Comparison of ENCODE assay signal across 1 cellular context in the genomic region with DNA sequence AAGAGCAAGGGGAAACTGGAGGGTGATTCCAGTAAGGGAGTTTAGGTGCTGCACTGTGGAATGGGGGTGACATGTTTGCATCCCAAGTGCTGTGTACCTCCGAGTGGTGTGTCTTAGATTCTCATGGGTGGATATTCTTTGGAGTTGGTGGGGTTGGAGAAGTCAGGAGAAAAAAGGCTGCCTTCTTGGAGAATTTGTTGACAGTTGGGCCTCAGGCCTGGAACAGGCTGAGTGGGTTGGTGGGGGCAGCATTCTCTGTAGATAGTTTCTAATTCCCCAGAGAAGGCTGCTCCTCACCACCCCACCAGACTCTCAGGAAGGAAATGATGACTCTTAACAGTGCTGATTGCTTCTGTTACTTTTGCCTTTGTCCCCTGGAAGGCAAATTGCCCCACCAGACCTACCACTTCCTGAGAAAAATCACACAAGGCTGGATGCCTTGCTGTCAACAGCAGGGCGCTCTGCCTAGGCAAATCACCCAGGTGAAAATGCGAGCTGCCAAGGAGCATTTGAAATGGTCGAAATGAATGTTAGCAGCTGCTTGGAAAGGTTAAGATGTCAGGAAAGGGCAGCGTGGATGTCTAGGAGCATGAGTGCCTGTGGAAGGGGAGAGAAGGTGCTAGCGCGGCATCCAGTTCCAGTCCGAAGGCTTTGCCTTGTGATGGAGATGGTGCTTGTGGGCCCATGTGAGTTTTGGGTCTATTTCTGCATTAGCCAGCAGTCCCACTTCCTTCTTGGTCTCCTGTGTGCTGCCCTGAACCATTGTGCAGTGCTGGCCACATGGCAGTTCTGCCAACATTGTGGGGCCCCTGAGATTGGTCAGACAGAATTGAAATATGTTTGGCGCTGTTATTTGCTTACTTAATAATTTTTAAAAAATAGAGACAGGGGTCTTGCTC.
TF ChIP-seq lines count a peak whose summit lies in the region.

No MANE protein-coding gene starts in this region.

TF ChIP-seq in GM12878, 131 proteins besides CTCF, POLR2A, EP300 and RAD21 (continued from another document):
- TF ChIP-seq, protein P1, sequence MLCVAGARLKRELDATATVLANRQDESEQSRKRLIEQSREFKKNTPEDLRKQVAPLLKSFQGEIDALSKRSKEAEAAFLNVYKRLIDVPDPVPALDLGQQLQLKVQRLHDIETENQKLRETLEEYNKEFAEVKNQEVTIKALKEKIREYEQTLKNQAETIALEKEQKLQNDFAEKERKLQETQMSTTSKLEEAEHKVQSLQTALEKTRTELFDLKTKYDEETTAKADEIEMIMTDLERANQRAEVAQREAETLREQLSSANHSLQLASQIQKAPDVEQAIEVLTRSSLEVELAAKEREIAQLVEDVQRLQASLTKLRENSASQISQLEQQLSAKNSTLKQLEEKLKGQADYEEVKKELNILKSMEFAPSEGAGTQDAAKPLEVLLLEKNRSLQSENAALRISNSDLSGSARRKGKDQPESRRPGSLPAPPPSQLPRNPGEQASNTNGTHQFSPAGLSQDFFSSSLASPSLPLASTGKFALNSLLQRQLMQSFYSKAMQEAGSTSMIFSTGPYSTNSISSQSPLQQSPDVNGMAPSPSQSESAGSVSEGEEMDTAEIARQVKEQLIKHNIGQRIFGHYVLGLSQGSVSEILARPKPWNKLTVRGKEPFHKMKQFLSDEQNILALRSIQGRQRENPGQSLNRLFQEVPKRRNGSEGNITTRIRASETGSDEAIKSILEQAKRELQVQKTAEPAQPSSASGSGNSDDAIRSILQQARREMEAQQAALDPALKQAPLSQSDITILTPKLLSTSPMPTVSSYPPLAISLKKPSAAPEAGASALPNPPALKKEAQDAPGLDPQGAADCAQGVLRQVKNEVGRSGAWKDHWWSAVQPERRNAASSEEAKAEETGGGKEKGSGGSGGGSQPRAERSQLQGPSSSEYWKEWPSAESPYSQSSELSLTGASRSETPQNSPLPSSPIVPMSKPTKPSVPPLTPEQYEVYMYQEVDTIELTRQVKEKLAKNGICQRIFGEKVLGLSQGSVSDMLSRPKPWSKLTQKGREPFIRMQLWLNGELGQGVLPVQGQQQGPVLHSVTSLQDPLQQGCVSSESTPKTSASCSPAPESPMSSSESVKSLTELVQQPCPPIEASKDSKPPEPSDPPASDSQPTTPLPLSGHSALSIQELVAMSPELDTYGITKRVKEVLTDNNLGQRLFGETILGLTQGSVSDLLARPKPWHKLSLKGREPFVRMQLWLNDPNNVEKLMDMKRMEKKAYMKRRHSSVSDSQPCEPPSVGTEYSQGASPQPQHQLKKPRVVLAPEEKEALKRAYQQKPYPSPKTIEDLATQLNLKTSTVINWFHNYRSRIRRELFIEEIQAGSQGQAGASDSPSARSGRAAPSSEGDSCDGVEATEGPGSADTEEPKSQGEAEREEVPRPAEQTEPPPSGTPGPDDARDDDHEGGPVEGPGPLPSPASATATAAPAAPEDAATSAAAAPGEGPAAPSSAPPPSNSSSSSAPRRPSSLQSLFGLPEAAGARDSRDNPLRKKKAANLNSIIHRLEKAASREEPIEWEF (IDR thresholded peaks at IDR 0.05; ENCODE audit: insufficient replicate concordance, low read depth, low read length): no peak
- TF ChIP-seq POLR2AphosphoS2 (IDR thresholded peaks at IDR 0.05; ENCODE audit: low read depth, low read length): no peak
- TF ChIP-seq ETV6 (conservative IDR thresholded peaks at IDR 0.05 in 1 of 2, IDR thresholded peaks at IDR 0.05 in 1 of 2; ENCODE audit: borderline replicate concordance in 1 of 2, low read depth in 1 of 2): peak in 1 of 2 experiments; percentile 90; a peak in 2 of 4 replicates
- no peak for TF ChIP-seq MXI1 (IDR thresholded peaks at IDR 0.05; ENCODE audit: low read depth, low read length)
- TF ChIP-seq SUZ12 (IDR thresholded peaks at IDR 0.05; ENCODE audit: unreplicated experiment): no peak
- no peak for TF ChIP-seq SIX5 (IDR thresholded peaks at IDR 0.05; ENCODE audit: low read depth, low read length, severe bottlenecking)
- TF ChIP-seq SIN3A (IDR thresholded peaks at IDR 0.05; ENCODE audit: low read depth, low read length): no peak
- TF ChIP-seq PML (IDR thresholded peaks at IDR 0.05; ENCODE audit: low read length): no peak
- TF ChIP-seq POU2F2 (IDR thresholded peaks at IDR 0.05; ENCODE audit: borderline replicate concordance, low read depth, low read length): peak; percentile 29; the same call in 1 of the 3 replicates
- TF ChIP-seq, protein P2, sequence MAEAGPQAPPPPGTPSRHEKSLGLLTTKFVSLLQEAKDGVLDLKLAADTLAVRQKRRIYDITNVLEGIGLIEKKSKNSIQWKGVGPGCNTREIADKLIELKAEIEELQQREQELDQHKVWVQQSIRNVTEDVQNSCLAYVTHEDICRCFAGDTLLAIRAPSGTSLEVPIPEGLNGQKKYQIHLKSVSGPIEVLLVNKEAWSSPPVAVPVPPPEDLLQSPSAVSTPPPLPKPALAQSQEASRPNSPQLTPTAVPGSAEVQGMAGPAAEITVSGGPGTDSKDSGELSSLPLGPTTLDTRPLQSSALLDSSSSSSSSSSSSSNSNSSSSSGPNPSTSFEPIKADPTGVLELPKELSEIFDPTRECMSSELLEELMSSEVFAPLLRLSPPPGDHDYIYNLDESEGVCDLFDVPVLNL (IDR thresholded peaks at IDR 0.05; ENCODE audit: low read depth, low read length): no peak
- no peak for TF ChIP-seq YBX1 (IDR thresholded peaks at IDR 0.05)
- peak; percentile 9; the same call in 1 of the 2 replicates for TF ChIP-seq PAX5 (IDR thresholded peaks at IDR 0.05; ENCODE audit: borderline replicate concordance, low read depth, low read length)
- no peak for TF ChIP-seq SREBF1 (IDR thresholded peaks at IDR 0.05; ENCODE audit: low read length)
- TF ChIP-seq SPI1 (IDR thresholded peaks at IDR 0.05; ENCODE audit: borderline replicate concordance, insufficient read depth, low read depth, low read length): peak; percentile 20; the same call in 1 of the 2 replicates
- peak; percentile 51 for TF ChIP-seq RUNX3 (IDR thresholded peaks at IDR 0.05; ENCODE audit: low read length)
- peak; percentile 18; the same call in 1 of the 2 replicates for TF ChIP-seq DPF2 (IDR thresholded peaks at IDR 0.05)
- TF ChIP-seq, protein P3, sequence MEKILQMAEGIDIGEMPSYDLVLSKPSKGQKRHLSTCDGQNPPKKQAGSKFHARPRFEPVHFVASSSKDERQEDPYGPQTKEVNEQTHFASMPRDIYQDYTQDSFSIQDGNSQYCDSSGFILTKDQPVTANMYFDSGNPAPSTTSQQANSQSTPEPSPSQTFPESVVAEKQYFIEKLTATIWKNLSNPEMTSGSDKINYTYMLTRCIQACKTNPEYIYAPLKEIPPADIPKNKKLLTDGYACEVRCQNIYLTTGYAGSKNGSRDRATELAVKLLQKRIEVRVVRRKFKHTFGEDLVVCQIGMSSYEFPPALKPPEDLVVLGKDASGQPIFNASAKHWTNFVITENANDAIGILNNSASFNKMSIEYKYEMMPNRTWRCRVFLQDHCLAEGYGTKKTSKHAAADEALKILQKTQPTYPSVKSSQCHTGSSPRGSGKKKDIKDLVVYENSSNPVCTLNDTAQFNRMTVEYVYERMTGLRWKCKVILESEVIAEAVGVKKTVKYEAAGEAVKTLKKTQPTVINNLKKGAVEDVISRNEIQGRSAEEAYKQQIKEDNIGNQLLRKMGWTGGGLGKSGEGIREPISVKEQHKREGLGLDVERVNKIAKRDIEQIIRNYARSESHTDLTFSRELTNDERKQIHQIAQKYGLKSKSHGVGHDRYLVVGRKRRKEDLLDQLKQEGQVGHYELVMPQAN (conservative IDR thresholded peaks at IDR 0.05): no peak
- TF ChIP-seq SUPT20H (IDR thresholded peaks at IDR 0.05; ENCODE audit: borderline replicate concordance, control insufficient read depth, low read depth, low read length): no peak
- peak; percentile 70 for TF ChIP-seq IKZF1 (conservative IDR thresholded peaks at IDR 0.05)
- TF ChIP-seq STAT1 (conservative IDR thresholded peaks at IDR 0.05): no peak
- TF ChIP-seq BCL11A (IDR thresholded peaks at IDR 0.05; ENCODE audit: low read depth, low read length): no peak
- no peak for TF ChIP-seq LARP7 (IDR thresholded peaks at IDR 0.05)
- peak; percentile 69; the same call in 1 of the 2 replicates for TF ChIP-seq NFIC (IDR thresholded peaks at IDR 0.05; ENCODE audit: low read depth, low read length)
- no peak for TF ChIP-seq ZNF274 (IDR thresholded peaks at IDR 0.05; ENCODE audit: insufficient read depth, insufficient read length)
- TF ChIP-seq PAX8 (IDR thresholded peaks at IDR 0.05): no peak
- peak; percentile 56 to 57 for TF ChIP-seq IKZF2 (IDR thresholded peaks at IDR 0.05)
- TF ChIP-seq MEF2B (IDR thresholded peaks at IDR 0.05; ENCODE audit: partially characterized antibody, poor library complexity, severe bottlenecking): peak; percentile 86
- TF ChIP-seq RELA (IDR thresholded peaks at IDR 0.05; ENCODE audit: borderline replicate concordance, partially characterized antibody): no peak
- no peak for TF ChIP-seq ZSCAN29 (IDR thresholded peaks at IDR 0.05)
- no peak for TF ChIP-seq TCF7 (IDR thresholded peaks at IDR 0.05; ENCODE audit: borderline replicate concordance)
- TF ChIP-seq, protein P4, sequence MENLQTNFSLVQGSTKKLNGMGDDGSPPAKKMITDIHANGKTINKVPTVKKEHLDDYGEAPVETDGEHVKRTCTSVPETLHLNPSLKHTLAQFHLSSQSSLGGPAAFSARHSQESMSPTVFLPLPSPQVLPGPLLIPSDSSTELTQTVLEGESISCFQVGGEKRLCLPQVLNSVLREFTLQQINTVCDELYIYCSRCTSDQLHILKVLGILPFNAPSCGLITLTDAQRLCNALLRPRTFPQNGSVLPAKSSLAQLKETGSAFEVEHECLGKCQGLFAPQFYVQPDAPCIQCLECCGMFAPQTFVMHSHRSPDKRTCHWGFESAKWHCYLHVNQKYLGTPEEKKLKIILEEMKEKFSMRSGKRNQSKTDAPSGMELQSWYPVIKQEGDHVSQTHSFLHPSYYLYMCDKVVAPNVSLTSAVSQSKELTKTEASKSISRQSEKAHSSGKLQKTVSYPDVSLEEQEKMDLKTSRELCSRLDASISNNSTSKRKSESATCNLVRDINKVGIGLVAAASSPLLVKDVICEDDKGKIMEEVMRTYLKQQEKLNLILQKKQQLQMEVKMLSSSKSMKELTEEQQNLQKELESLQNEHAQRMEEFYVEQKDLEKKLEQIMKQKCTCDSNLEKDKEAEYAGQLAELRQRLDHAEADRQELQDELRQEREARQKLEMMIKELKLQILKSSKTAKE (IDR thresholded peaks at IDR 0.05; ENCODE audit: low read depth, poor library complexity, severe bottlenecking): peak; percentile 58
- no peak; the same call in 1 of the 2 replicates for TF ChIP-seq NBN (IDR thresholded peaks at IDR 0.05)
- TF ChIP-seq, protein P5, sequence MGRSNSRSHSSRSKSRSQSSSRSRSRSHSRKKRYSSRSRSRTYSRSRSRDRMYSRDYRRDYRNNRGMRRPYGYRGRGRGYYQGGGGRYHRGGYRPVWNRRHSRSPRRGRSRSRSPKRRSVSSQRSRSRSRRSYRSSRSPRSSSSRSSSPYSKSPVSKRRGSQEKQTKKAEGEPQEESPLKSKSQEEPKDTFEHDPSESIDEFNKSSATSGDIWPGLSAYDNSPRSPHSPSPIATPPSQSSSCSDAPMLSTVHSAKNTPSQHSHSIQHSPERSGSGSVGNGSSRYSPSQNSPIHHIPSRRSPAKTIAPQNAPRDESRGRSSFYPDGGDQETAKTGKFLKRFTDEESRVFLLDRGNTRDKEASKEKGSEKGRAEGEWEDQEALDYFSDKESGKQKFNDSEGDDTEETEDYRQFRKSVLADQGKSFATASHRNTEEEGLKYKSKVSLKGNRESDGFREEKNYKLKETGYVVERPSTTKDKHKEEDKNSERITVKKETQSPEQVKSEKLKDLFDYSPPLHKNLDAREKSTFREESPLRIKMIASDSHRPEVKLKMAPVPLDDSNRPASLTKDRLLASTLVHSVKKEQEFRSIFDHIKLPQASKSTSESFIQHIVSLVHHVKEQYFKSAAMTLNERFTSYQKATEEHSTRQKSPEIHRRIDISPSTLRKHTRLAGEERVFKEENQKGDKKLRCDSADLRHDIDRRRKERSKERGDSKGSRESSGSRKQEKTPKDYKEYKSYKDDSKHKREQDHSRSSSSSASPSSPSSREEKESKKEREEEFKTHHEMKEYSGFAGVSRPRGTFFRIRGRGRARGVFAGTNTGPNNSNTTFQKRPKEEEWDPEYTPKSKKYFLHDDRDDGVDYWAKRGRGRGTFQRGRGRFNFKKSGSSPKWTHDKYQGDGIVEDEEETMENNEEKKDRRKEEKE (IDR thresholded peaks at IDR 0.05): no peak
